In genomic region chr3:110174908-110175307, GRCh38 we compare ENCODE assay signal across 23 cellular contexts.
DNase-seq lines count a peak whose midpoint lies in the region; ATAC-seq, FAIRE-seq and TF ChIP-seq lines count a peak whose summit lies in the region.
"Had no signal": no experiment of that assay in that cellular context is flagged by ENCODE, and none has a peak within 500 bp of the region (broad histone marks: within the 10 kb centered on the region; RNA-seq: fewer than 3 reads in every experiment).

No MANE protein-coding gene starts in this region.

- no peaks in the 10 kb centered on the region for H3K36me3 Mint-ChIP-seq in astrocyte (ENCODE audit: low read depth, unreplicated experiment)
- H3K36me3 Mint-ChIP-seq: CD4-positive, CD25-positive, alpha-beta regulatory T cell had no signal

- H3K4me3 Mint-ChIP-seq in astrocyte (ENCODE audit: unreplicated experiment): no peak overlapping the region
- H3K4me3 Mint-ChIP-seq: CD4-positive, CD25-positive, alpha-beta regulatory T cell had no signal

- ATAC-seq in A549 (no peak), esophagus mucosa (no peak), HG03175 (IDR thresholded peaks at IDR 0.05; ENCODE audit: unreplicated experiment) (no peak)

- H3K4me3 ChIP-seq in A549 (no peak overlapping the region), astrocyte (ENCODE audit: insufficient read depth, low read depth, low read length) (no peak overlapping the region), fibroblast of villous mesenchyme (ENCODE audit: low read depth, low read length) (no peak overlapping the region)
- H3K4me3 ChIP-seq: BLaER1 had no signal

- H3K27me3 Mint-ChIP-seq in astrocyte (ENCODE audit: low read depth, unreplicated experiment): no peaks in the 10 kb centered on the region

- H3K27ac ChIP-seq in A549 (no peak overlapping the region), astrocyte (ENCODE audit: low read depth, low read length) (no peak overlapping the region)
- H3K27ac ChIP-seq: BLaER1 had no signal

- no peak overlapping the region for H2AFZ ChIP-seq in astrocyte (ENCODE audit: low read depth, low read length)

- no peaks in the 10 kb centered on the region for H3K27me3 ChIP-seq in astrocyte (ENCODE audit: insufficient read depth, low read length)
- H3K27me3 ChIP-seq: BLaER1 had no signal

- no peak overlapping the region for H3K9ac ChIP-seq in astrocyte (ENCODE audit: low read length)
- H3K9ac ChIP-seq: BLaER1 had no signal

- no peak for TF ChIP-seq CTCF in A549 (IDR thresholded peaks at IDR 0.05)
- TF ChIP-seq CTCF in astrocyte (IDR thresholded peaks at IDR 0.05; ENCODE audit: insufficient read depth, low read depth, low read length): no peak
- no peak for TF ChIP-seq CTCF in fibroblast of villous mesenchyme (IDR thresholded peaks at IDR 0.05; ENCODE audit: insufficient read depth, low read depth, low read length)

- FAIRE-seq in A549 (lab: Jason Lieb, UNC) (no peak), astrocyte (lab: Jason Lieb, UNC) (no peak)
- FAIRE-seq: D721Med, GM12891 had no signal

- TF ChIP-seq POLR2A in A549 (IDR thresholded peaks at IDR 0.05; ENCODE audit: low read length): no peak

- DNase-seq in A549 (ENCODE audit: low read depth in 1 of 2, low spot score in 1 of 2) (no peak), HCEC 1CT (peak; percentile 11), astrocyte (ENCODE audit: low read depth) (peak; percentile 8), fibroblast of villous mesenchyme (ENCODE audit: low read depth) (peak; percentile 6), NCI-H526 (lab: John Stamatoyannopoulos, UW) (no peak), GM03348 (ENCODE audit: low spot score) (no peak)
- DNase-seq: 8988T; CD4-positive, CD25-positive, alpha-beta regulatory T cell; GDM1; KBM-7; MV-4-11; NCI-H1105; NCI-H1436 treated with DMSO at 0.1 percent for 48 hours; NCI-H187 treated with DMSO at 0.1 percent for 48 hours; NCI-H2107; NCI-H446; NCI-H524 treated with DMSO at 0.1 percent for 48 hours; SHP77 treated with DMSO at 0.1 percent for 48 hours had no signal

- no peak for TF ChIP-seq EP300 in A549 (IDR thresholded peaks at IDR 0.05)

- POLR2A ChIA-PET in A549 (lab: Yijun Ruan, JAX): no interaction called here

- H3K36me3 ChIP-seq in astrocyte (ENCODE audit: insufficient read depth, low read length): no peaks in the 10 kb centered on the region
- H3K36me3 ChIP-seq: BLaER1 had no signal

- no peak for TF ChIP-seq RAD21 in A549 (conservative IDR thresholded peaks at IDR 0.05 in 1 of 2, IDR thresholded peaks at IDR 0.05 in 1 of 2)

- peaks cover 9% of the 10 kb centered on the region for H3K4me1 Mint-ChIP-seq in astrocyte (ENCODE audit: low read depth, unreplicated experiment)
- H3K4me1 Mint-ChIP-seq: CD4-positive, CD25-positive, alpha-beta regulatory T cell had no signal

- no peaks in the 10 kb centered on the region for H3K9me3 ChIP-seq in A549
- no peaks in the 10 kb centered on the region for H3K9me3 ChIP-seq in astrocyte (ENCODE audit: insufficient read depth, low read depth, low read length)
- H3K9me3 ChIP-seq: BLaER1 had no signal

- no peaks in the 10 kb centered on the region for H3K9me3 Mint-ChIP-seq in astrocyte (ENCODE audit: unreplicated experiment)

- WGBS in A549 (ENCODE audit: missing lambda C conversion rate): 60% methylated on average over 2 of the region's 2 CpGs

- H4K20me1 ChIP-seq in astrocyte (ENCODE audit: insufficient read depth, low read length): no peaks in the 10 kb centered on the region
- H4K20me1 ChIP-seq: BLaER1 had no signal

- H3K27ac Mint-ChIP-seq in astrocyte (ENCODE audit: unreplicated experiment): no peak overlapping the region

- no peaks in the 10 kb centered on the region for H3K79me2 ChIP-seq in astrocyte (ENCODE audit: insufficient read depth, low read length)

- CTCF ChIA-PET in A549 (lab: Yijun Ruan, JAX): no interaction called here

- H3K4me1 ChIP-seq in A549: no peaks in the 10 kb centered on the region
- H3K4me1 ChIP-seq in astrocyte (ENCODE audit: insufficient read depth, low read length): no peaks in the 10 kb centered on the region
- H3K4me1 ChIP-seq: BLaER1 had no signal

- H3K4me2 ChIP-seq in A549: no peak overlapping the region
- H3K4me2 ChIP-seq in astrocyte (ENCODE audit: low read length): no peak overlapping the region
- H3K4me2 ChIP-seq: BLaER1 had no signal

TF ChIP-seq in A549, 52 proteins besides CTCF, POLR2A, EP300 and RAD21:
- TF ChIP-seq RARB (CRISPR knock-in tag; IDR thresholded peaks at IDR 0.05) (no peak), FOSL2 (IDR thresholded peaks at IDR 0.05) (no peak), FOSL2 (CRISPR knock-in tag; IDR thresholded peaks at IDR 0.05) (peak; percentile 33; the same call in 1 of the 2 replicates), MAZ (IDR thresholded peaks at IDR 0.05; ENCODE audit: borderline replicate concordance, low read depth, low read length) (no peak), MAFK (IDR thresholded peaks at IDR 0.05; ENCODE audit: partially characterized antibody) (peak; percentile 70)

Comparison
In these comparisons a context has a peak if more than half of its experiments do, and no peak if none do; other contexts are left out.
1. DNase-seq: peak in HCEC 1CT (single experiment), astrocyte (single experiment) and fibroblast of villous mesenchyme (single experiment); none in A549 (0 of 2), NCI-H526 (0 of 2) and GM03348 (single experiment).